Comparison of ENCODE assay signal across 19 cellular contexts in the genomic region with DNA sequence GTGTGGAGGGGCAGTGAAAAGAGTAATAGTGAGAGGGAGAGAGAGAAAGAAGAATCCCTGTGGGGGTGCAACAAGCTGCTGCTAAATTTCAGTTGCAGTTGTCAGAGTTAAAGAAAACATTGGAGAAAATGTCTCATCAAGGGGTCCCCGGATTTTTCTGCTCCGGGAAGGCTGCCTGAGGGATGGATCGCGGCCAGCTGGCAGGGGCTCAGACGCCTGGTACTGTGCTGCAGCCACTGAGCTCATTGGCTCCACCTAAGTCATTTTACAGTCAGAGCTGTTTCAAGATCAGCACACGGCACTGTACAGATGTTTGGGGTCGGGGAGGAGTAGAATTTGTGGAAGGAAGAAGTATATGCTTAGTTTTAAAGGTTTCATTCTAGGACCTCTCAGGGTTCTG.
A peak's percentile ranks its signal among the peaks of the same experiment; 100 is the strongest.
DNase-seq lines count a peak whose midpoint lies in the region; ATAC-seq lines count a peak whose summit lies in the region.
"Had no signal": no experiment of that assay in that cellular context is flagged by ENCODE, and none has a peak within 500 bp of the region (broad histone marks: within the 10 kb centered on the region; RNA-seq: fewer than 3 reads in every experiment).

No MANE protein-coding gene starts in this region.

- no peak for ATAC-seq in right cardiac atrium
- ATAC-seq: activated T-cell treated with anti-CD3 and anti-CD28 coated beads, Interleukin-2, amount 50 U/mL, for 4 hours; body of pancreas; left ventricle myocardium superior; T-cell had no signal

- H3K9me3 ChIP-seq in right cardiac atrium (ENCODE audit: control insufficient read depth, low read length): no peaks in the 10 kb centered on the region
- H3K9me3 ChIP-seq: body of pancreas, sigmoid colon had no signal

- peak; percentile 15 for DNase-seq in COR-L47 (lab: John Stamatoyannopoulos, UW)
- peak; percentile 31 for DNase-seq in NCI-H1092 (lab: John Stamatoyannopoulos, UW)
- DNase-seq in cerebellar cortex (ENCODE audit: low spot score): peak; percentile 47
- peak; percentile 50 for DNase-seq in myocyte (ENCODE audit: low read depth)
- DNase-seq in NCI-H226: no peak
- DNase-seq in D341Med (ENCODE audit: low spot score): no peak
- DNase-seq in right cardiac atrium: no peak
- no peak for DNase-seq in SKM-1 treated with dmso at 0.1 percent for 144 hours (lab: John Stamatoyannopoulos, UW; ENCODE audit: unreplicated experiment)
- DNase-seq: activated CD4-positive, alpha-beta memory T cell treated with anti-CD3 and anti-CD28 coated beads, Interleukin-2, amount 10 ng/mL, durations not matched to agents 7 days and 5 days; activated naive CD4-positive, alpha-beta T cell treated with anti-CD3 and anti-CD28 coated beads, Interleukin-2, amount 50 U/mL, for 16 hours; activated T-cell treated with anti-CD3 and anti-CD28 coated beads, Interleukin-2, amount 50 U/mL, for 4 hours; GDM1; left ventricle myocardium superior; NCI-H2029; NCI-H446; sigmoid colon; T-cell; WERI-Rb-1 had no signal

- H3K27ac ChIP-seq in right cardiac atrium (ENCODE audit: low read length): no peak overlapping the region
- H3K27ac ChIP-seq: body of pancreas, sigmoid colon, WERI-Rb-1 had no signal

- 28% methylated on average over 7 of the region's 7 CpGs for WGBS in right cardiac atrium

- H3K4me3 ChIP-seq in right cardiac atrium (ENCODE audit: low read length): no peak overlapping the region
- H3K4me3 ChIP-seq: body of pancreas, sigmoid colon had no signal

- intact Hi-C loops in right cardiac atrium (cut with DNase I): no loop called here

- no peaks in the 10 kb centered on the region for H3K27me3 ChIP-seq in right cardiac atrium (ENCODE audit: control insufficient read depth, insufficient read depth)
- H3K27me3 ChIP-seq: body of pancreas, sigmoid colon had no signal

- no peaks in the 10 kb centered on the region for H3K4me1 ChIP-seq in right cardiac atrium (ENCODE audit: control insufficient read depth, insufficient read depth, low read length)
- H3K4me1 ChIP-seq: body of pancreas had no signal

Comparison
In these comparisons a context has a peak if more than half of its experiments do, and no peak if none do; other contexts are left out.
1. DNase-seq: peak in COR-L47 (single experiment), NCI-H1092 (single experiment), cerebellar cortex (single experiment) and myocyte (single experiment); none in NCI-H226 (single experiment), D341Med (single experiment), right cardiac atrium (0 of 3) and SKM-1 treated with dmso at 0.1 percent for 144 hours (single experiment).